Comparison of ENCODE assay signal across 7 cellular contexts in genomic region chr9:33044677-33045282, GRCh38. TPM values are rescaled to one million over a fixed set of nuclear protein-coding genes. Genes with fewer than 3 reads are reported as not detected.
A peak's percentile ranks its signal among the peaks of the same experiment; 100 is the strongest.
DNase-seq lines count a peak whose midpoint lies in the region; ATAC-seq and TF ChIP-seq lines count a peak whose summit lies in the region.

No MANE protein-coding gene starts in this region.

- no peaks in the 10 kb centered on the region for H3K79me2 ChIP-seq in smooth muscle cell (ENCODE audit: low read depth)

- H3F3A ChIP-seq in smooth muscle cell (ENCODE audit: low read depth) = peaks cover 29% of the 10 kb centered on the region

- no peaks in the 10 kb centered on the region for H4K20me1 ChIP-seq in smooth muscle cell (ENCODE audit: low read depth)

- peaks cover 46% of the 10 kb centered on the region for H3K36me3 ChIP-seq in iPS-20b (ENCODE audit: insufficient read depth, low read depth, low read length)
- H3K36me3 ChIP-seq in smooth muscle cell (ENCODE audit: low read depth) = peaks cover 9% of the 10 kb centered on the region

- DNase-seq in ELF-1 (ENCODE audit: low read depth, low spot score) = peak; percentile 57
- peak; percentile 76 for DNase-seq in NCI-H146 (lab: John Stamatoyannopoulos, UW)
- DNase-seq in astrocyte of the cerebellum (ENCODE audit: low read depth) = no peak
- DNase-seq in smooth muscle cell (lab: John Stamatoyannopoulos, UW; ENCODE audit: unreplicated experiment) = no peak
- no peak for DNase-seq in RKO (ENCODE audit: low spot score)

- 24% methylated on average over 12 of the region's 12 CpGs for WGBS in smooth muscle cell (ENCODE audit: low lambda C conversion rate)

- H3K9ac ChIP-seq in iPS-20b (ENCODE audit: low read depth, low read length) (peak overlapping the region; percentile 32; the same call in 1 of the 2 replicates), smooth muscle cell (ENCODE audit: low read depth) (peak overlapping the region; percentile 70)

- H3K4me3 ChIP-seq in astrocyte of the cerebellum (ENCODE audit: low read depth, low read length) (peak overlapping the region; percentile 63), iPS-20b (ENCODE audit: low read length) (peak overlapping the region; percentile 68), smooth muscle cell (peak overlapping the region; percentile 61)

- H3K9me3 ChIP-seq in iPS-20b (ENCODE audit: insufficient read depth, low read depth, low read length) (no peaks in the 10 kb centered on the region), smooth muscle cell (replicated peaks; ENCODE audit: low read depth) (no peaks in the 10 kb centered on the region)

- H3K4me1 ChIP-seq in iPS-20b (ENCODE audit: insufficient read depth, low read length) (peaks cover 10% of the 10 kb centered on the region; the same call in 1 of the 2 replicates), smooth muscle cell (ENCODE audit: low read depth) (peaks cover 3% of the 10 kb centered on the region)

- H3K4me2 ChIP-seq in smooth muscle cell = peak overlapping the region; percentile 84

- ATAC-seq in GM19397 (IDR thresholded peaks at IDR 0.05; ENCODE audit: unreplicated experiment) = no peak

- H3K27me3 ChIP-seq in iPS-20b (ENCODE audit: insufficient read depth, low read length) = no peaks in the 10 kb centered on the region
- H3K27me3 ChIP-seq in smooth muscle cell (ENCODE audit: low read depth) = no peaks in the 10 kb centered on the region

- TF ChIP-seq CTCF in astrocyte of the cerebellum (IDR thresholded peaks at IDR 0.05; ENCODE audit: low read depth, low read length, missing control alignments) (peak; percentile 41), smooth muscle cell (IDR thresholded peaks at IDR 0.05; ENCODE audit: borderline replicate concordance, insufficient read depth, poor library complexity, severe bottlenecking) (no peak)

- no peak overlapping the region for H3K27ac ChIP-seq in iPS-20b (ENCODE audit: low read length)
- peak overlapping the region; percentile 83 for H3K27ac ChIP-seq in smooth muscle cell (ENCODE audit: low read depth)

- in situ Hi-C loops in astrocyte of the cerebellum (cut with HindIII; ENCODE audit: low sequenced_read_pairs) = no loop called here

- H2AFZ ChIP-seq in smooth muscle cell (ENCODE audit: low read depth) = no peak overlapping the region

RNA-seq across cellular contexts. Expression of gene DNAJA1, which starts 19.7 kb away (rescaled TPM):
- total RNA-seq in smooth muscle cell = 151 and 161 TPM in 2 replicates
- 141 and 152 TPM in 2 replicates for polyA plus RNA-seq in smooth muscle cell

RNA-seq across cellular contexts. Expression of gene SMU1, which starts 31.7 kb away (rescaled TPM):
- total RNA-seq in smooth muscle cell = 17.4 and 18.8 TPM in 2 replicates
- 13.7 and 15.1 TPM in 2 replicates for polyA plus RNA-seq in smooth muscle cell

RNA-seq across cellular contexts. Expression of gene APTX, which starts 43.4 kb away (rescaled TPM):
- total RNA-seq in smooth muscle cell = 39.0 and 39.6 TPM in 2 replicates
- polyA plus RNA-seq in smooth muscle cell = 33.8 and 41.7 TPM in 2 replicates

Comparison
In these comparisons a context has a peak if more than half of its experiments do, and no peak if none do; other contexts are left out.
1. DNase-seq: peak in ELF-1 (single experiment) and NCI-H146 (single experiment); none in astrocyte of the cerebellum (single experiment), smooth muscle cell (single experiment) and RKO (single experiment).
2. Peak in every context shown above with its lines, with median percentiles within 50 percentile points of each other: H3K4me3 ChIP-seq.